11 cellular contexts compared by ENCODE assay signal in genomic region chr13:110458017-110458416, GRCh38.
"Had no signal": no experiment of that assay in that cellular context is flagged by ENCODE, and none has a peak within 500 bp of the region (broad histone marks: within the 10 kb centered on the region; RNA-seq: fewer than 3 reads in every experiment).

No MANE protein-coding gene starts in this region.

- H3K4me3 ChIP-seq: esophagus squamous epithelium had no signal

- H3K27me3 Mint-ChIP-seq: type B pancreatic cell had no signal

- ATAC-seq: activated T-helper 17 cell treated with anti-CD3 and anti-CD28 coated beads, Interleukin-2, amount 50 U/mL, for 72 hours; left ventricle myocardium superior had no signal

- H3K4me3 Mint-ChIP-seq: activated T-helper 17 cell treated with anti-CD3 and anti-CD28 coated beads, Interleukin-2, amount 50 U/mL, for 72 hours; nephron progenitor cell; type B pancreatic cell had no signal

- H3K9me3 ChIP-seq: esophagus squamous epithelium had no signal

- H3K9me3 Mint-ChIP-seq: activated T-helper 17 cell treated with anti-CD3 and anti-CD28 coated beads, Interleukin-2, amount 50 U/mL, for 72 hours; nephron progenitor cell; type B pancreatic cell had no signal

- H3K27ac Mint-ChIP-seq: activated T-helper 17 cell treated with anti-CD3 and anti-CD28 coated beads, Interleukin-2, amount 50 U/mL, for 72 hours had no signal

- DNase-seq: activated CD4-positive, alpha-beta T cell treated with anti-CD3 and anti-CD28 coated beads, Interleukin-2, amount 50 U/mL, for 48 hours; activated naive CD4-positive, alpha-beta T cell treated with Interleukin-2 at 50 U/mL for 16 hours; esophagus squamous epithelium; hippocampal formation; left ventricle myocardium superior; mesendoderm; nephron progenitor cell; stimulated activated CD4-positive, alpha-beta T cell treated with anti-CD3 and anti-CD28 coated beads, Interleukin-12 subunit alpha, Interleukin-12 subunit beta, amount 100 ng/mL, for 4 hours; stimulated activated CD4-positive, alpha-beta T cell treated with anti-CD3 and anti-CD28 coated beads, Interleukin-2, amount 100 ng/mL, for 24 hours had no signal

- H3K27ac ChIP-seq: esophagus squamous epithelium had no signal

- H3K27me3 ChIP-seq: esophagus squamous epithelium had no signal
